ENCODE assay signal across 38 cellular contexts in the genomic region with DNA sequence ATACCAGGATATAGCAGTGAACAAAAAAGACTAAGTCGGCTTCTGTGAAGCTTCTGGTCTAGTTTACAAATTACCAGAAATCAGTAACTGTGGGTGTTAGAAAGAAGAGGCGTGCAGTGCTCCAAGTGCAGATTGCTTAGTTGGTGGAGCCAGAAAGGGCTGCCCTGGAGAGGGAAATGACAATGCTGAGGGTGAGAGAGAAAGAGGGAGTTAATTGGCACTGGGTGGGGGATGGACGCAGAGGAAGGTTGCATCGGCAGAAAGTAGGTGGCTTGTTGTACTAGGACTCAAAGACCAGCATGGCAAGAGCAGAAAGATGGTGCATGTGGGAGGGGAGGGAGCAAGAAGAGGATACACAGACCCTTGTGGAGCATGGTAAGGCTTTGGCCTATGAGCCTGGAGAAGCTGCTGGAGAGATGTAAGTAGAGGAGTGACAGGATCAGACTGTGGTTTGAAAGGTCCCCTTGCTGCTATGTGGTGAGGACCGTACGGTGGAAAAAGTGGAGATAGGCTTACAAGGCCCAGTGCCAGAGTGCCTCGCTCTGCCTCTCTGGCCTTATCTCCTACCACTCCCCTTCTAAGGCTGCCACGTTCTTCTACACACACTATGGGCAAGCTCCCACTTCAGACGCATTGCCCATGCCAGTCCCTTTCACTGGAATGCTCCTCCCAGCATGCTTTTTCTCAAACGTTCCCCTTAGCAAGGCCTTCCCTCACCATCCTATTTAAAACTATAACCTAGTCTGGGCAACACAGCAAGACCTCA. TPM values are rescaled to one million over a fixed set of nuclear protein-coding genes. Genes with fewer than 3 reads are reported as not detected.
DNase-seq lines count a peak whose midpoint lies in the region; ATAC-seq and TF ChIP-seq lines count a peak whose summit lies in the region.
"Had no signal": no experiment of that assay in that cellular context is flagged by ENCODE, and none has a peak within 500 bp of the region (broad histone marks: within the 10 kb centered on the region; RNA-seq: fewer than 3 reads in every experiment).

No MANE protein-coding gene starts in this region.

- peak overlapping the region; percentile 1 for H3K27ac Mint-ChIP-seq in activated CD8-positive, alpha-beta T cell treated with anti-CD3 and anti-CD28 coated beads for 36 hours
- H3K27ac Mint-ChIP-seq in activated CD8-positive, alpha-beta T cell treated with anti-CD3 and anti-CD28 coated beads, Interleukin-2, amount 10 ng/mL, durations not matched to agents 7 days and 5 days = no peak overlapping the region
- no peak overlapping the region for H3K27ac Mint-ChIP-seq in endothelial cell (ENCODE audit: unreplicated experiment)
- H3K27ac Mint-ChIP-seq: activated naive CD8-positive, alpha-beta T cell treated with anti-CD3 and anti-CD28 coated beads for 36 hours; CD8-positive, alpha-beta T cell had no signal

- H2AFZ ChIP-seq in IMR-90 (replicated peaks; ENCODE audit: low read length, poor library complexity) = no peak overlapping the region

- no peak for TF ChIP-seq RAD21 in IMR-90 (IDR thresholded peaks at IDR 0.05; ENCODE audit: low read length)

- intact Hi-C loops in activated CD8-positive, alpha-beta T cell treated with anti-CD3 and anti-CD28 coated beads for 36 hours (cut with micrococcal nuclease) = no loop called here
- intact Hi-C loops in IMR-90 (cut with micrococcal nuclease) = no loop called here

- no peak overlapping the region for H3K23ac ChIP-seq in IMR-90 (ENCODE audit: low read depth, low read length)

- no peak overlapping the region for H2BK15ac ChIP-seq in IMR-90 (ENCODE audit: low read depth, low read length)

- peaks cover 4% of the 10 kb centered on the region; the same call in 1 of the 2 replicates for H4K20me1 ChIP-seq in IMR-90 (ENCODE audit: insufficient read depth, low read length)

- H3K56ac ChIP-seq in IMR-90 (ENCODE audit: extremely low read depth, insufficient read depth, low read length) = no peak overlapping the region

- CTCF ChIA-PET in activated CD8-positive, alpha-beta T cell treated with anti-CD3 and anti-CD28 coated beads for 36 hours (lab: Charles Lee) = interaction anchor here (1.2 kb wide), 1 partner anchor 68 kb away, joined by 4 read pairs; no protein-coding TSS in a partner anchor
- CTCF ChIA-PET in activated CD8-positive, alpha-beta T cell treated with anti-CD3 and anti-CD28 coated beads, Interleukin-2, amount 10 ng/mL, durations not matched to agents 7 days and 5 days (lab: Charles Lee) = interaction anchor here (1.3 kb wide), 1 partner anchor 11 kb away, joined by 3 read pairs; no protein-coding TSS in a partner anchor
- CTCF ChIA-PET in IMR-90 (lab: Yijun Ruan, JAX) = no interaction called here

- H3K27me3 ChIP-seq in IMR-90 (ENCODE audit: control insufficient read depth, insufficient read depth, low read length) = no peaks in the 10 kb centered on the region
- H3K27me3 ChIP-seq: ovary, spleen had no signal

- POLR2A ChIA-PET in activated CD8-positive, alpha-beta T cell treated with anti-CD3 and anti-CD28 coated beads for 36 hours (lab: Charles Lee) = interaction anchor here (0.6 to 1.3 kb wide), 2 partner anchors 9 to 1853 kb away, joined by 3 to 4 read pairs; no protein-coding TSS in a partner anchor
- POLR2A ChIA-PET in activated CD8-positive, alpha-beta T cell treated with anti-CD3 and anti-CD28 coated beads, Interleukin-2, amount 10 ng/mL, durations not matched to agents 7 days and 5 days (lab: Charles Lee) = no interaction called here
- POLR2A ChIA-PET in IMR-90 (lab: Charles Lee; ENCODE audit: unreplicated experiment) = no interaction called here

- H3K79me1 ChIP-seq in IMR-90 (ENCODE audit: low read depth in 1 of 2, low read length in 2 of 2) = peaks cover 0 to 16% of the 10 kb centered on the region in 2 experiments; a peak in 3 of 4 replicates

- H2BK120ac ChIP-seq in IMR-90 (ENCODE audit: low read depth, low read length) = no peak overlapping the region

- no peak overlapping the region for H2AK5ac ChIP-seq in IMR-90 (ENCODE audit: low read depth, low read length)

- H3K4me2 ChIP-seq in IMR-90 (ENCODE audit: low read depth, low read length) = no peak overlapping the region
- H3K4me2 ChIP-seq: SK-N-SH had no signal

- no peak overlapping the region for H3K9ac ChIP-seq in IMR-90 (ENCODE audit: low read depth, low read length)
- H3K9ac ChIP-seq: SK-N-SH had no signal

- no peak overlapping the region for H3K27ac ChIP-seq in IMR-90 (ENCODE audit: insufficient read depth, low read length)
- H3K27ac ChIP-seq: ovary, VCaP had no signal

- H3K36me3 Mint-ChIP-seq in activated CD8-positive, alpha-beta T cell treated with anti-CD3 and anti-CD28 coated beads for 36 hours (ENCODE audit: low read depth) = peaks cover 59% of the 10 kb centered on the region
- H3K36me3 Mint-ChIP-seq in activated CD8-positive, alpha-beta T cell treated with anti-CD3 and anti-CD28 coated beads, Interleukin-2, amount 10 ng/mL, durations not matched to agents 7 days and 5 days (ENCODE audit: low read depth) = peaks cover 70% of the 10 kb centered on the region
- peaks cover 50% of the 10 kb centered on the region for H3K36me3 Mint-ChIP-seq in endothelial cell (ENCODE audit: low read depth, unreplicated experiment)

- no peaks in the 10 kb centered on the region for H3K9me3 ChIP-seq in IMR-90 (ENCODE audit: control insufficient read depth, insufficient read depth, low read length)
- H3K9me3 ChIP-seq: ovary, SK-N-SH, spleen had no signal

- no peak overlapping the region for H2BK20ac ChIP-seq in IMR-90 (ENCODE audit: low read depth, low read length)

- BruUV-seq in IMR-90 (replicated peaks; lab: Mats Ljungman, UMichigan) = no TSS peak

- peaks cover 55% of the 10 kb centered on the region for H3K36me3 ChIP-seq in IMR-90 (ENCODE audit: control insufficient read depth, insufficient read depth, low read length)
- H3K36me3 ChIP-seq: ovary had no signal

- no peak for DNase-seq in activated CD8-positive, alpha-beta T cell treated with anti-CD3 and anti-CD28 coated beads for 36 hours
- no peak for DNase-seq in activated CD8-positive, alpha-beta T cell treated with anti-CD3 and anti-CD28 coated beads, Interleukin-2, amount 10 ng/mL, durations not matched to agents 7 days and 5 days
- no peak for DNase-seq in IMR-90
- DNase-seq in endothelial cell (ENCODE audit: low spot score) = no peak
- peak; percentile 50 for DNase-seq in putamen (ENCODE audit: low spot score)
- DNase-seq in activated CD4-positive, alpha-beta T cell treated with anti-CD3 and anti-CD28 coated beads, Interleukin-2, amount 50 U/mL, for 1 hour = no peak
- no peak for DNase-seq in pons (ENCODE audit: low spot score)
- no peak for DNase-seq in NCI-H748 (lab: John Stamatoyannopoulos, UW; ENCODE audit: unreplicated experiment)
- DNase-seq: activated CD4-positive, alpha-beta T cell treated with anti-CD3 and anti-CD28 coated beads for 4 hours; activated naive CD8-positive, alpha-beta T cell treated with anti-CD3 and anti-CD28 coated beads for 36 hours; aorta; CD8-positive, alpha-beta T cell; cortex of kidney; DMS 273 treated with DMSO at 0.1 percent for 48 hours; effector memory CD8-positive, alpha-beta T cell; EL; foreskin fibroblast; immature natural killer cell; KG1; left colon; mesendoderm; MM.1S; naive B cell; NCI-H2081; NCI-H345; NCI-H774; ovary; right cardiac atrium; SK-N-SH; spleen; substantia nigra had no signal

- no peaks in the 10 kb centered on the region for H3K27me3 Mint-ChIP-seq in activated CD8-positive, alpha-beta T cell treated with anti-CD3 and anti-CD28 coated beads for 36 hours
- no peaks in the 10 kb centered on the region for H3K27me3 Mint-ChIP-seq in activated CD8-positive, alpha-beta T cell treated with anti-CD3 and anti-CD28 coated beads, Interleukin-2, amount 10 ng/mL, durations not matched to agents 7 days and 5 days (ENCODE audit: low read depth)
- H3K27me3 Mint-ChIP-seq in endothelial cell (ENCODE audit: unreplicated experiment) = peaks cover 5% of the 10 kb centered on the region
- H3K27me3 Mint-ChIP-seq: activated naive CD8-positive, alpha-beta T cell treated with anti-CD3 and anti-CD28 coated beads for 36 hours; effector memory CD8-positive, alpha-beta T cell; naive B cell had no signal

- TF ChIP-seq POLR2A in IMR-90 (IDR thresholded peaks at IDR 0.05; ENCODE audit: low read depth, low read length) = no peak

- 91% methylated on average over 4 of the region's 10 CpGs; no CpG with 5 or more reads in 1 of the 2 experiments for WGBS in IMR-90 (ENCODE audit: extremely low coverage in 2 of 2, insufficient read length in 1 of 2), 2 experiments

- no peaks in the 10 kb centered on the region for H3K9me3 Mint-ChIP-seq in activated CD8-positive, alpha-beta T cell treated with anti-CD3 and anti-CD28 coated beads for 36 hours
- no peaks in the 10 kb centered on the region for H3K9me3 Mint-ChIP-seq in activated CD8-positive, alpha-beta T cell treated with anti-CD3 and anti-CD28 coated beads, Interleukin-2, amount 10 ng/mL, durations not matched to agents 7 days and 5 days (ENCODE audit: insufficient read depth)
- no peaks in the 10 kb centered on the region for H3K9me3 Mint-ChIP-seq in endothelial cell (ENCODE audit: unreplicated experiment)
- H3K9me3 Mint-ChIP-seq: activated naive CD8-positive, alpha-beta T cell treated with anti-CD3 and anti-CD28 coated beads for 36 hours; CD8-positive, alpha-beta T cell; effector memory CD8-positive, alpha-beta T cell; immature natural killer cell had no signal

- H3K4me1 Mint-ChIP-seq in activated CD8-positive, alpha-beta T cell treated with anti-CD3 and anti-CD28 coated beads for 36 hours (ENCODE audit: low read depth) = peaks cover 6% of the 10 kb centered on the region
- H3K4me1 Mint-ChIP-seq in activated CD8-positive, alpha-beta T cell treated with anti-CD3 and anti-CD28 coated beads, Interleukin-2, amount 10 ng/mL, durations not matched to agents 7 days and 5 days (ENCODE audit: low read depth) = peaks cover 9% of the 10 kb centered on the region
- H3K4me1 Mint-ChIP-seq in endothelial cell (ENCODE audit: unreplicated experiment) = peaks cover 6% of the 10 kb centered on the region
- H3K4me1 Mint-ChIP-seq: activated naive CD8-positive, alpha-beta T cell treated with anti-CD3 and anti-CD28 coated beads for 36 hours had no signal

- no peak overlapping the region for H4K5ac ChIP-seq in IMR-90 (ENCODE audit: low read depth, low read length)

- no peak overlapping the region for H4K8ac ChIP-seq in IMR-90 (ENCODE audit: low read depth in 2 of 2, low read length in 2 of 2)

- no peak overlapping the region for H3K18ac ChIP-seq in IMR-90 (ENCODE audit: low read depth, low read length)

- H3K4me3 Mint-ChIP-seq in activated CD8-positive, alpha-beta T cell treated with anti-CD3 and anti-CD28 coated beads for 36 hours = no peak overlapping the region
- H3K4me3 Mint-ChIP-seq in activated CD8-positive, alpha-beta T cell treated with anti-CD3 and anti-CD28 coated beads, Interleukin-2, amount 10 ng/mL, durations not matched to agents 7 days and 5 days = no peak overlapping the region
- peak overlapping the region; percentile 39 for H3K4me3 Mint-ChIP-seq in endothelial cell (ENCODE audit: unreplicated experiment)
- H3K4me3 Mint-ChIP-seq: activated naive CD8-positive, alpha-beta T cell treated with anti-CD3 and anti-CD28 coated beads for 36 hours; CD8-positive, alpha-beta T cell; effector memory CD8-positive, alpha-beta T cell; immature natural killer cell had no signal

- ATAC-seq in activated CD8-positive, alpha-beta T cell treated with anti-CD3 and anti-CD28 coated beads for 36 hours = no peak
- no peak for ATAC-seq in activated CD8-positive, alpha-beta T cell treated with anti-CD3 and anti-CD28 coated beads, Interleukin-2, amount 10 ng/mL, durations not matched to agents 7 days and 5 days
- ATAC-seq in IMR-90 (ENCODE audit: low read depth) = no peak
- ATAC-seq: CD8-positive, alpha-beta T cell; effector memory CD8-positive, alpha-beta T cell; esophagus mucosa; GM12878 had no signal

- H4K91ac ChIP-seq in IMR-90 (ENCODE audit: insufficient read depth, low read depth, low read length) = no peak overlapping the region

- H2AK9ac ChIP-seq in IMR-90 (replicated peaks; ENCODE audit: low read depth, low read length, poor library complexity) = peak overlapping the region; percentile 33

- in situ Hi-C loops in IMR-90 (cut with MboI; ENCODE audit: low sequenced_read_pairs) = no loop called here

- H3K14ac ChIP-seq in IMR-90 (replicated peaks; ENCODE audit: low read depth, low read length) = no peak overlapping the region

- peaks cover 4% of the 10 kb centered on the region; the same call in 1 of the 2 replicates for H3K4me1 ChIP-seq in IMR-90 (ENCODE audit: control insufficient read depth, insufficient read depth, low read length)

- H2BK5ac ChIP-seq in IMR-90 (ENCODE audit: low read depth, low read length, poor library complexity, severe bottlenecking) = no peak overlapping the region

- no peaks in the 10 kb centered on the region; the same call in 1 of the 2 replicates for H3K9me1 ChIP-seq in IMR-90 (ENCODE audit: insufficient read depth, low read length)

- no peak overlapping the region for H3K4me3 ChIP-seq in IMR-90 (ENCODE audit: insufficient read depth, low read depth, low read length)
- H3K4me3 ChIP-seq: GM12878, ovary, spleen had no signal

- dilution Hi-C loops in IMR-90 (cut with HindIII; ENCODE audit: low sequenced_read_pairs, unreplicated experiment) = no loop called here

- H3K4ac ChIP-seq in IMR-90 (ENCODE audit: low read depth, low read length) = no peak overlapping the region

- TF ChIP-seq CTCF in activated CD8-positive, alpha-beta T cell treated with anti-CD3 and anti-CD28 coated beads for 36 hours (IDR thresholded peaks at IDR 0.05) = no peak
- TF ChIP-seq CTCF in IMR-90 (conservative IDR thresholded peaks at IDR 0.05; ENCODE audit: low read depth, low read length) (no peak), endothelial cell (IDR thresholded peaks at IDR 0.05; ENCODE audit: unreplicated experiment) (no peak)

RNA-seq across cellular contexts. Expression of gene SMG9, which starts 13.5 kb away (rescaled TPM):
- 10 to 100 TPM; 48.9 to 53.1 TPM for total RNA-seq in activated CD8-positive, alpha-beta T cell treated with anti-CD3 and anti-CD28 coated beads for 36 hours
- 10 to 100 TPM; 60.0 to 65.1 TPM for total RNA-seq in activated CD8-positive, alpha-beta T cell treated with anti-CD3 and anti-CD28 coated beads, Interleukin-2, amount 10 ng/mL, durations not matched to agents 7 days and 5 days
- 4.8 and 5.8 TPM in 2 replicates for total RNA-seq in IMR-90 (2012; rRNA removed)
- 21.4 and 24.3 TPM in 2 replicates for polyA plus RNA-seq in IMR-90 (2012; rRNA removed)
- polyA plus RNA-seq in IMR-90 (2012; cell fraction: cytosol; rRNA removed) = 8.3 and 9.1 TPM in 2 replicates
- 60.7 and 76.3 TPM in 2 replicates for polyA plus RNA-seq in IMR-90 (2012; cell fraction: nucleus; rRNA removed; ENCODE audit: low replicate concordance)
- total RNA-seq in endothelial cell (ENCODE audit: unreplicated experiment) = 38.8 TPM

RNA-seq across cellular contexts. Expression of gene IRGC, which starts 25.4 kb away (rescaled TPM):
- total RNA-seq in activated CD8-positive, alpha-beta T cell treated with anti-CD3 and anti-CD28 coated beads for 36 hours = not detected
- not detected for total RNA-seq in activated CD8-positive, alpha-beta T cell treated with anti-CD3 and anti-CD28 coated beads, Interleukin-2, amount 10 ng/mL, durations not matched to agents 7 days and 5 days
- total RNA-seq in IMR-90 (2012; rRNA removed) (not detected in 2 replicates), endothelial cell (ENCODE audit: unreplicated experiment) (not detected)
- not detected in 2 replicates for polyA plus RNA-seq in IMR-90 (2012; rRNA removed)
- not detected in 2 replicates for polyA plus RNA-seq in IMR-90 (2012; cell fraction: cytosol; rRNA removed)
- polyA plus RNA-seq in IMR-90 (2012; cell fraction: nucleus; rRNA removed; ENCODE audit: low replicate concordance) = not detected in 2 replicates
- total RNA-seq: A172; activated naive CD8-positive, alpha-beta T cell treated with anti-CD3 and anti-CD28 coated beads for 36 hours; aorta; CD8-positive, alpha-beta T cell; esophagus mucosa; GM12878; left colon; ovary; right cardiac atrium; RPMI7951; spleen; T-helper 2 cell treated with Interferon-gamma antibody and Interleukin-4, amounts not matched to agents 100 ng/mL and 5 ng/mL, for 36 hours; ureter had no signal
- polyA plus RNA-seq: aorta, ovary, right cardiac atrium, SK-N-SH, spleen had no signal

RNA-seq across cellular contexts. Expression of gene KCNN4, which starts 39.5 kb away (rescaled TPM):
- total RNA-seq in activated CD8-positive, alpha-beta T cell treated with anti-CD3 and anti-CD28 coated beads for 36 hours = 10 to 100 TPM; 49.5 to 49.6 TPM
- 10 to 100 TPM; 28.8 to 31.9 TPM for total RNA-seq in activated CD8-positive, alpha-beta T cell treated with anti-CD3 and anti-CD28 coated beads, Interleukin-2, amount 10 ng/mL, durations not matched to agents 7 days and 5 days
- total RNA-seq in IMR-90 (2012; rRNA removed) = 0.54 and 0.83 TPM in 2 replicates
- 0.99 and 1.2 TPM in 2 replicates for polyA plus RNA-seq in IMR-90 (2012; rRNA removed)
- polyA plus RNA-seq in IMR-90 (2012; cell fraction: cytosol; rRNA removed) = 0.80 and 0.93 TPM in 2 replicates
- 1.3 and 4.5 TPM in 2 replicates for polyA plus RNA-seq in IMR-90 (2012; cell fraction: nucleus; rRNA removed; ENCODE audit: low replicate concordance)
- 0.28 TPM for total RNA-seq in endothelial cell (ENCODE audit: unreplicated experiment)

Comparison
In these comparisons a context has a peak if more than half of its experiments do, and no peak if none do; other contexts are left out.
1. RNA of gene KCNN4, which starts 39.5 kb away (total RNA-seq): 49.5 to 49.6 TPM in activated CD8-positive, alpha-beta T cell treated with anti-CD3 and anti-CD28 coated beads for 36 hours and 28.8 to 31.9 TPM in activated CD8-positive, alpha-beta T cell treated with anti-CD3 and anti-CD28 coated beads, Interleukin-2, amount 10 ng/mL, durations not matched to agents 7 days and 5 days; 0.54 to 0.83 TPM in IMR-90 and 0.28 TPM in endothelial cell (single experiment); every median in the first group is over 10 times any median in the second.